In the genomic region with DNA sequence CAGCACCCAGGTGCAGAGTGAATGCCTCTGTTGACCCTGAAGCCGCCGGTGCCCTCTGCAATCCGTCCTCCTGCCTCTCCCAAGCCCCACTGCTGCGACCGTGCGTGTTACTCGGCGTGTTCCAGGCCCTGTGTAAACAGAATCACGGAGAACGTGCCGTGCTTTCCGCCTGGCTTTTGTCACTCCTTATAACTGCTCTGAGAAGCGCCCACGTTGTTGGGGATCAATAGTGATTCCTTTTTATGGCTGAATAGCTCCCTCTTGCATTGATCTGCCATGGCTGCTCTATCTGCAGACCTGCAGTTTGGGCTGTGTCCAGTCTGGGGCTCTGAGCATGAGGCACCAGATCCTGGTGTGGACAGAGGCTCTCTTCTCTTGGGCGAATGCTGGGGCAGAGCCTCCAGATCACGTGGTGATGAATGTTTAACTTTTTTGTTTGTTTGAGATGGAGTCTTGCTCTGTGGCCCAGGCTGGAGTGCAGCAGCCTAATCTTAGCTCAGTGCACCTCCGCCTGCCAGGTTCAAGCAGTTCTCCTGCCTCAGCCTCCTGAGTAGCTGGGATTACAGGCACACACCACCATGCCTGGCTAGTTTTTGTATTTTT, we compare ENCODE assay signal across 14 cellular contexts. TPM values are rescaled to one million over a fixed set of nuclear protein-coding genes. Genes with fewer than 3 reads are reported as not detected.
A peak's percentile ranks its signal among the peaks of the same experiment; 100 is the strongest.
DNase-seq lines count a peak whose midpoint lies in the region; ATAC-seq, FAIRE-seq and TF ChIP-seq lines count a peak whose summit lies in the region.
"Had no signal": no experiment of that assay in that cellular context is flagged by ENCODE, and none has a peak within 500 bp of the region (broad histone marks: within the 10 kb centered on the region; RNA-seq: fewer than 3 reads in every experiment).

No MANE protein-coding gene starts in this region.

- no peak overlapping the region for H3K4me3 ChIP-seq in stomach

- no peak overlapping the region for H3K27ac Mint-ChIP-seq in activated CD8-positive, alpha-beta memory T cell treated with anti-CD3 and anti-CD28 coated beads, Interleukin-2, amount 10 ng/mL, durations not matched to agents 7 days and 5 days

- no peaks in the 10 kb centered on the region for H3K36me3 Mint-ChIP-seq in activated CD8-positive, alpha-beta memory T cell treated with anti-CD3 and anti-CD28 coated beads, Interleukin-2, amount 10 ng/mL, durations not matched to agents 7 days and 5 days

- DNase-seq in activated CD8-positive, alpha-beta memory T cell treated with anti-CD3 and anti-CD28 coated beads, Interleukin-2, amount 10 ng/mL, durations not matched to agents 7 days and 5 days: no peak
- no peak for DNase-seq in activated CD8-positive, alpha-beta memory T cell treated with anti-CD3 and anti-CD28 coated beads, Interleukin-2, amount 50 U/mL, for 4 hours
- DNase-seq in T1000 (lab: John Stamatoyannopoulos, UW) (peak; percentile 36), left colon (no peak), stomach (peak; percentile 60), NCI-H2196 treated with DMSO at 0.1 percent for 48 hours (lab: John Stamatoyannopoulos, UW; ENCODE audit: unreplicated experiment) (no peak), GM12891 (ENCODE audit: insufficient read length, low spot score) (no peak)
- DNase-seq: activated CD8-positive, alpha-beta memory T cell treated with anti-CD3 and anti-CD28 coated beads for 24 hours; brain microvascular endothelial cell; effector CD4-positive, alpha-beta T cell; Kasumi-1; NCI-H1694; SHP77 treated with DMSO at 0.1 percent for 48 hours had no signal

- H3K4me3 Mint-ChIP-seq in activated CD8-positive, alpha-beta memory T cell treated with anti-CD3 and anti-CD28 coated beads, Interleukin-2, amount 10 ng/mL, durations not matched to agents 7 days and 5 days: no peak overlapping the region

- peak; percentile 57 for ATAC-seq in activated CD8-positive, alpha-beta memory T cell treated with anti-CD3 and anti-CD28 coated beads, Interleukin-2, amount 10 ng/mL, durations not matched to agents 7 days and 5 days
- ATAC-seq in left colon (peak; percentile 50), esophagus mucosa (no peak)

- intact Hi-C loops in left colon (cut with DNase I, micrococcal nuclease): no loop called here
- intact Hi-C loops in stomach (cut with DNase I; ENCODE audit: low total_unique reads): no loop called here

- H3K4me1 Mint-ChIP-seq in activated CD8-positive, alpha-beta memory T cell treated with anti-CD3 and anti-CD28 coated beads, Interleukin-2, amount 10 ng/mL, durations not matched to agents 7 days and 5 days: no peaks in the 10 kb centered on the region

- no peaks in the 10 kb centered on the region for H3K9me3 ChIP-seq in stomach

- no peak for FAIRE-seq in GM12891 (lab: Jason Lieb, UNC)

- H3K27ac ChIP-seq in stomach: peak overlapping the region in 3 of 5 donors; percentile 5 to 64 (median 14)
- H3K27ac ChIP-seq: brain microvascular endothelial cell had no signal

- no peaks in the 10 kb centered on the region for H3K9me3 Mint-ChIP-seq in activated CD8-positive, alpha-beta memory T cell treated with anti-CD3 and anti-CD28 coated beads, Interleukin-2, amount 10 ng/mL, durations not matched to agents 7 days and 5 days (ENCODE audit: low read depth)

- WGBS in stomach, 5 donors: 22 to 48% (median 33%) methylated on average over 10 to 17 of the region's 17 CpGs

- H3K36me3 ChIP-seq in stomach: peaks cover 0 to 11% (median 0%) of the 10 kb centered on the region in 4 donors
- H3K36me3 ChIP-seq: brain microvascular endothelial cell had no signal

- CTCF ChIA-PET in activated CD8-positive, alpha-beta memory T cell treated with anti-CD3 and anti-CD28 coated beads, Interleukin-2, amount 10 ng/mL, durations not matched to agents 7 days and 5 days (lab: Charles Lee): no interaction called here

- no peak for TF ChIP-seq CTCF in stomach (IDR thresholded peaks at IDR 0.05)

- peak; percentile 14 for TF ChIP-seq EP300 in stomach (IDR thresholded peaks at IDR 0.05)

- H3K27me3 Mint-ChIP-seq in activated CD8-positive, alpha-beta memory T cell treated with anti-CD3 and anti-CD28 coated beads, Interleukin-2, amount 10 ng/mL, durations not matched to agents 7 days and 5 days: no peaks in the 10 kb centered on the region

- no peak for TF ChIP-seq POLR2A in stomach (IDR thresholded peaks at IDR 0.05)
- no peak for TF ChIP-seq POLR2A in GM12891 (IDR thresholded peaks at IDR 0.05; ENCODE audit: low read depth, low read length)

- H3K4me1 ChIP-seq in stomach: peaks cover 9 to 21% (median 10%) of the 10 kb centered on the region in 4 donors

- no peaks in the 10 kb centered on the region for H3K27me3 ChIP-seq in stomach
- H3K27me3 ChIP-seq: brain microvascular endothelial cell had no signal

TF ChIP-seq in GM12891, 5 proteins besides CTCF, POLR2A, EP300 and RAD21:
- no peak for TF ChIP-seq POLR2AphosphoS5 (IDR thresholded peaks at IDR 0.05; ENCODE audit: low read depth, low read length)
- TF ChIP-seq SPI1 (IDR thresholded peaks at IDR 0.05; ENCODE audit: low read depth, low read length): no peak
- TF ChIP-seq TAF1 (IDR thresholded peaks at IDR 0.05; ENCODE audit: low read depth, low read length): no peak
- no peak for TF ChIP-seq PAX5 (IDR thresholded peaks at IDR 0.05; ENCODE audit: insufficient read depth, low read length, severe bottlenecking)
- TF ChIP-seq POU2F2 (IDR thresholded peaks at IDR 0.05; ENCODE audit: low read depth, low read length): no peak

RNA-seq across cellular contexts. Expression of a gene that starts 15.8 kb away (rescaled TPM):
- 1 to 10 TPM in 1 of 2 experiments, under 1 TPM in 1; 0.96 to 1.3 TPM for total RNA-seq in activated CD8-positive, alpha-beta memory T cell treated with anti-CD3 and anti-CD28 coated beads, Interleukin-2, amount 10 ng/mL, durations not matched to agents 7 days and 5 days
- total RNA-seq in left colon (1 to 10 TPM; 4.0 to 7.8 TPM), stomach (1 to 10 TPM; 1.7 to 6.7 (median 2.4) TPM), esophagus mucosa (2.5 TPM)
- polyA plus RNA-seq in stomach: 1 to 10 TPM; 2.2 to 5.5 (median 4.1) TPM
- 2.2 TPM for polyA plus RNA-seq in GM12891 (2012; ENCODE audit: low read depth, missing spikeins)

RNA-seq across cellular contexts. Expression of a gene that starts 53.0 kb away (rescaled TPM):
- total RNA-seq in activated CD8-positive, alpha-beta memory T cell treated with anti-CD3 and anti-CD28 coated beads, Interleukin-2, amount 10 ng/mL, durations not matched to agents 7 days and 5 days: 10 to 100 TPM; 17.2 to 29.1 TPM
- total RNA-seq in left colon: 10 to 100 TPM; 18.2 to 22.7 TPM
- total RNA-seq in stomach: 10 to 100 TPM; 13.9 to 43.0 (median 31.5) TPM
- polyA plus RNA-seq in stomach: 1 to 10 TPM; 7.3 to 8.1 (median 7.5) TPM
- 5.4 TPM for polyA plus RNA-seq in GM12891 (2012; ENCODE audit: low read depth, missing spikeins)
- total RNA-seq in esophagus mucosa: 8.4 TPM

Comparison
In these comparisons a context has a peak if more than half of its experiments do, and no peak if none do; other contexts are left out.
1. DNase-seq: peak in T1000 (single experiment) and stomach (single experiment); none in activated CD8-positive, alpha-beta memory T cell treated with anti-CD3 and anti-CD28 coated beads, Interleukin-2, amount 10 ng/mL, durations not matched to agents 7 days and 5 days (single experiment), activated CD8-positive, alpha-beta memory T cell treated with anti-CD3 and anti-CD28 coated beads, Interleukin-2, amount 50 U/mL, for 4 hours (single experiment), left colon (0 of 2), NCI-H2196 treated with DMSO at 0.1 percent for 48 hours (single experiment) and GM12891 (single experiment).